ENCODE assay signal across 27 cellular contexts in the genomic region with DNA sequence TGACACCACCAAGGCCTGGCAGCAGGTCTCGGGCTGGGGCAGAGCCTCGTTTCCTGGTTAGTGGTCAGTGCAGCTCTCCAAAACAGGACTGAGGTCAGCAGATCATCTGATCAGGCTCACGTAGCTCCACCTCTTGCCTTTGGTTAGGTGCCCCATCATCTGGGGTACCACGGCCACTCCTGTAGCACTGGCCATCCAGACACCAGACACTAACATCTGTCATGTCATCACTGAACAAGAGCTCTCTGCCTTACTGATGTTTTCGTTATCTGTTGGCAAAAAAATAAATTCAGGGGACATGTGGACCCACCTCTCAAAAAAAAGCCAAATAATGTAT. TPM values are rescaled to one million over a fixed set of nuclear protein-coding genes. Genes with fewer than 3 reads are reported as not detected.
"Had no signal": no experiment of that assay in that cellular context is flagged by ENCODE, and none has a peak within 500 bp of the region (broad histone marks: within the 10 kb centered on the region; RNA-seq: fewer than 3 reads in every experiment).

No MANE protein-coding gene starts in this region.

- H3K9me3 Mint-ChIP-seq: dendritic cell treated with granulocyte-macrophage colony-stimulating factor and Interleukin-4, amounts not matched to agents 40 ng/mL and 50 ng/mL, for 4 days; natural killer cell; stimulated activated naive B cell treated with anti-CD40 and anti-IgM and Interleukin-4, amounts not matched to agents 10 μg/mL and 1 μg/mL and 100 μg/mL, for 72 hours; stimulated activated naive CD8-positive, alpha-beta T cell treated with anti-CD3 and anti-CD28 coated beads, Interleukin-15, Interleukin-2, amounts not matched to agents 100 ng/mL and 50 ng/mL, for 24 hours had no signal

- H3K4me3 Mint-ChIP-seq: dendritic cell treated with granulocyte-macrophage colony-stimulating factor and Interleukin-4, amounts not matched to agents 40 ng/mL and 50 ng/mL, for 4 days; immature natural killer cell; natural killer cell; stimulated activated naive B cell treated with anti-CD40 and anti-IgM and Interleukin-4, amounts not matched to agents 10 μg/mL and 1 μg/mL and 100 μg/mL, for 72 hours; stimulated activated naive CD8-positive, alpha-beta T cell treated with anti-CD3 and anti-CD28 coated beads, Interleukin-15, Interleukin-2, amounts not matched to agents 100 ng/mL and 50 ng/mL, for 24 hours had no signal

- H2AFZ ChIP-seq: parathyroid adenoma had no signal

- H3K9me3 ChIP-seq: esophagus muscularis mucosa, lower lobe of right lung, right lobe of liver, thoracic aorta, tibial nerve, upper lobe of right lung, uterus had no signal

- H3K9ac ChIP-seq: parathyroid adenoma had no signal

- H3K36me3 ChIP-seq: esophagus muscularis mucosa, lower lobe of right lung, right lobe of liver, thoracic aorta, tibial nerve, upper lobe of right lung, uterus had no signal

- H3K4me3 ChIP-seq: esophagus muscularis mucosa, lower lobe of right lung, right lobe of liver, thoracic aorta, tibial nerve, upper lobe of right lung, uterus had no signal

- H3K79me2 ChIP-seq: parathyroid adenoma had no signal

- DNase-seq: effector CD8-positive, alpha-beta T cell; foreskin keratinocyte; glutamatergic neuron; hypothalamus; immature natural killer cell; left ventricle myocardium superior; lower lobe of right lung; natural killer cell; right lobe of liver; small intestine; stimulated activated CD4-positive, alpha-beta T cell treated with anti-CD3 and anti-CD28 coated beads, Interleukin-15, amount 100 ng/mL, for 24 hours; stimulated activated CD4-positive, alpha-beta T cell treated with anti-CD3 and anti-CD28 coated beads, Interleukin-2, amount 100 ng/mL, for 48 hours; stimulated activated naive B cell treated with anti-CD40 and anti-IgM and Interleukin-4, amounts not matched to agents 10 μg/mL and 1 μg/mL and 100 μg/mL, for 72 hours; upper lobe of right lung; uterus had no signal

- H3K27ac ChIP-seq: esophagus muscularis mucosa, foreskin keratinocyte, lower lobe of right lung, parathyroid adenoma, right lobe of liver, thoracic aorta, tibial nerve, upper lobe of right lung, uterus had no signal

- H3K4me1 Mint-ChIP-seq: immature natural killer cell; natural killer cell; stimulated activated naive B cell treated with anti-CD40 and anti-IgM and Interleukin-4, amounts not matched to agents 10 μg/mL and 1 μg/mL and 100 μg/mL, for 72 hours had no signal

- H3K27me3 Mint-ChIP-seq: dendritic cell treated with granulocyte-macrophage colony-stimulating factor and Interleukin-4, amounts not matched to agents 40 ng/mL and 50 ng/mL, for 4 days had no signal

- H3K36me3 Mint-ChIP-seq: immature natural killer cell; natural killer cell; stimulated activated naive B cell treated with anti-CD40 and anti-IgM and Interleukin-4, amounts not matched to agents 10 μg/mL and 1 μg/mL and 100 μg/mL, for 72 hours had no signal

- H3K4me1 ChIP-seq: esophagus muscularis mucosa, foreskin keratinocyte, lower lobe of right lung, parathyroid adenoma, right lobe of liver, upper lobe of right lung, uterus had no signal

- FAIRE-seq: colon, endothelial cell of umbilical vein, keratinocyte, small intestine had no signal

- ATAC-seq: foreskin keratinocyte; left ventricle myocardium superior; lower lobe of right lung; natural killer cell; stimulated activated naive B cell treated with anti-CD40 and anti-IgM and Interleukin-4, amounts not matched to agents 10 μg/mL and 1 μg/mL and 100 μg/mL, for 72 hours; upper lobe of right lung had no signal

- H3K27ac Mint-ChIP-seq: dendritic cell treated with granulocyte-macrophage colony-stimulating factor and Interleukin-4, amounts not matched to agents 40 ng/mL and 50 ng/mL, for 4 days; immature natural killer cell; natural killer cell; progenitor cell of endocrine pancreas; stimulated activated naive B cell treated with anti-CD40 and anti-IgM and Interleukin-4, amounts not matched to agents 10 μg/mL and 1 μg/mL and 100 μg/mL, for 72 hours had no signal

- H3K27me3 ChIP-seq: right lobe of liver, tibial nerve, uterus had no signal

RNA-seq across cellular contexts. Expression of gene UBE2QL1, which starts 40.4 kb away (rescaled TPM):
- total RNA-seq: epithelial cell of proximal tubule, fibroblast of lung, foreskin keratinocyte, lower lobe of right lung, natural killer cell, upper lobe of right lung had no signal
- polyA plus RNA-seq: fibroblast of lung, foreskin keratinocyte, immature natural killer cell, keratinocyte had no signal
